9 cellular contexts compared by ENCODE assay signal in the genomic region with DNA sequence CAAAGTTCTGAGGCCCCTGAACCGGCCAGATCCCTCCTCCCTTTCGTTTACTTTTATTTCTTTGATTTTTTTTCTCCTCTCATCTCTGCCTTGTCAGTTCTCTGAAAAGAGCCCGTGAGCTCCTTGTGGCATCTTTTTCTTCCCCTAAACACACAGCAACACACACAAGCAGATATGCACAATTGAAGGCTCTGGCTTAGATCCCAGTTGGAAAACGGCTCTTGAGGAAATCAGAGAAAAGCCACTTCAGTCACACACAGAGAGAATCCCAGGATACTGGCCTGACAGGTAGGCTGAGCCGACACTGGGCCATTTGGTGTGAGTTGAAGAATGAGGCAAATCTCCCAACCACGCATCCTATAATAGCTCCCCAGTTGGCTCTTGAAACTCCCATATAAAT. TPM values are rescaled to one million over a fixed set of nuclear protein-coding genes. Genes with fewer than 3 reads are reported as not detected.
DNase-seq lines count a peak whose midpoint lies in the region; ATAC-seq and TF ChIP-seq lines count a peak whose summit lies in the region.
"Had no signal": no experiment of that assay in that cellular context is flagged by ENCODE, and none has a peak within 500 bp of the region (broad histone marks: within the 10 kb centered on the region; RNA-seq: fewer than 3 reads in every experiment).

No MANE protein-coding gene starts in this region.

- no peak for TF ChIP-seq CTCF in GM20000 (IDR thresholded peaks at IDR 0.05; ENCODE audit: extremely low read depth, missing control alignments)

- peak overlapping the region; percentile 84 for H3K27ac ChIP-seq in substantia nigra (ENCODE audit: low read depth, low read length, poor library complexity, severe bottlenecking)

- no peaks in the 10 kb centered on the region for H3K36me3 Mint-ChIP-seq in activated CD8-positive, alpha-beta memory T cell treated with anti-CD3 and anti-CD28 coated beads, Interleukin-2, amount 10 ng/mL, durations not matched to agents 7 days and 5 days
- H3K36me3 Mint-ChIP-seq in activated T-helper 2 cell treated with anti-CD3 and anti-CD28 coated beads, Interferon-gamma antibody, Interleukin-2, Interleukin-4, amounts not matched to agents 10 μg/mL and 5 μg/mL and 100 μg/mL, durations not matched to agents 14 hours and 24 hours and 36 hours (ENCODE audit: low read depth), result no peaks in the 10 kb centered on the region
- no peaks in the 10 kb centered on the region for H3K36me3 Mint-ChIP-seq in immature natural killer cell

- ATAC-seq in activated CD8-positive, alpha-beta memory T cell treated with anti-CD3 and anti-CD28 coated beads, Interleukin-2, amount 10 ng/mL, durations not matched to agents 7 days and 5 days, result no peak
- ATAC-seq in HG02571 (IDR thresholded peaks at IDR 0.05; ENCODE audit: unreplicated experiment), result no peak

- H3K9me3 Mint-ChIP-seq in activated CD8-positive, alpha-beta memory T cell treated with anti-CD3 and anti-CD28 coated beads, Interleukin-2, amount 10 ng/mL, durations not matched to agents 7 days and 5 days (ENCODE audit: low read depth), result no peaks in the 10 kb centered on the region
- no peaks in the 10 kb centered on the region for H3K9me3 Mint-ChIP-seq in activated T-helper 2 cell treated with anti-CD3 and anti-CD28 coated beads, Interferon-gamma antibody, Interleukin-2, Interleukin-4, amounts not matched to agents 10 μg/mL and 5 μg/mL and 100 μg/mL, durations not matched to agents 14 hours and 24 hours and 36 hours
- H3K9me3 Mint-ChIP-seq in immature natural killer cell, result no peaks in the 10 kb centered on the region

- CTCF ChIA-PET in activated CD8-positive, alpha-beta memory T cell treated with anti-CD3 and anti-CD28 coated beads, Interleukin-2, amount 10 ng/mL, durations not matched to agents 7 days and 5 days (lab: Charles Lee), result interaction anchor here (1.0 to 2.0 kb wide), 5 partner anchors 9 to 1229 kb away, joined by 3 to 6 read pairs (median 3); no protein-coding TSS in a partner anchor

- intact Hi-C loops in activated T-helper 2 cell treated with anti-CD3 and anti-CD28 coated beads, Interferon-gamma antibody, Interleukin-2, Interleukin-4, amounts not matched to agents 10 μg/mL and 5 μg/mL and 100 μg/mL, durations not matched to agents 14 hours and 24 hours and 36 hours (cut with micrococcal nuclease), result no loop called here

- H3K27ac Mint-ChIP-seq in activated CD8-positive, alpha-beta memory T cell treated with anti-CD3 and anti-CD28 coated beads, Interleukin-2, amount 10 ng/mL, durations not matched to agents 7 days and 5 days, result peak overlapping the region; percentile 12
- H3K27ac Mint-ChIP-seq in activated T-helper 2 cell treated with anti-CD3 and anti-CD28 coated beads, Interferon-gamma antibody, Interleukin-2, Interleukin-4, amounts not matched to agents 10 μg/mL and 5 μg/mL and 100 μg/mL, durations not matched to agents 14 hours and 24 hours and 36 hours, result no peak overlapping the region
- H3K27ac Mint-ChIP-seq in immature natural killer cell, result peak overlapping the region in 1 of 6 donors; percentile 76

- DNase-seq in activated CD8-positive, alpha-beta memory T cell treated with anti-CD3 and anti-CD28 coated beads, Interleukin-2, amount 10 ng/mL, durations not matched to agents 7 days and 5 days, result no peak
- DNase-seq in activated CD8-positive, alpha-beta memory T cell treated with anti-CD3 and anti-CD28 coated beads, Interleukin-2, amount 50 U/mL, for 48 hours, result no peak
- DNase-seq in activated T-helper 2 cell treated with anti-CD3 and anti-CD28 coated beads, Interferon-gamma antibody, Interleukin-2, Interleukin-4, amounts not matched to agents 10 μg/mL and 5 μg/mL and 100 μg/mL, durations not matched to agents 14 hours and 24 hours and 36 hours (ENCODE audit: low spot score), result no peak
- DNase-seq in immature natural killer cell (no peak), substantia nigra (lab: John Stamatoyannopoulos, UW) (peak in 8 of 49 donors; percentile 22 to 71 (median 49)), GM20000 (ENCODE audit: low spot score) (no peak), iPS-NIHi7 (ENCODE audit: extremely low spot score) (no peak)

- H3K4me1 Mint-ChIP-seq in activated CD8-positive, alpha-beta memory T cell treated with anti-CD3 and anti-CD28 coated beads, Interleukin-2, amount 10 ng/mL, durations not matched to agents 7 days and 5 days, result peaks cover 17% of the 10 kb centered on the region
- H3K4me1 Mint-ChIP-seq in activated T-helper 2 cell treated with anti-CD3 and anti-CD28 coated beads, Interferon-gamma antibody, Interleukin-2, Interleukin-4, amounts not matched to agents 10 μg/mL and 5 μg/mL and 100 μg/mL, durations not matched to agents 14 hours and 24 hours and 36 hours (ENCODE audit: low read depth), result peaks cover 18% of the 10 kb centered on the region
- H3K4me1 Mint-ChIP-seq in immature natural killer cell, result peaks cover 8 to 14% of the 10 kb centered on the region in 2 donors

- H3K4me3 Mint-ChIP-seq in activated CD8-positive, alpha-beta memory T cell treated with anti-CD3 and anti-CD28 coated beads, Interleukin-2, amount 10 ng/mL, durations not matched to agents 7 days and 5 days, result peak overlapping the region; percentile 78
- H3K4me3 Mint-ChIP-seq in activated T-helper 2 cell treated with anti-CD3 and anti-CD28 coated beads, Interferon-gamma antibody, Interleukin-2, Interleukin-4, amounts not matched to agents 10 μg/mL and 5 μg/mL and 100 μg/mL, durations not matched to agents 14 hours and 24 hours and 36 hours (ENCODE audit: low read depth), result peak overlapping the region; percentile 85
- peak overlapping the region; percentile 81 to 91 (median 83) for H3K4me3 Mint-ChIP-seq in immature natural killer cell

- H3K27me3 Mint-ChIP-seq in activated CD8-positive, alpha-beta memory T cell treated with anti-CD3 and anti-CD28 coated beads, Interleukin-2, amount 10 ng/mL, durations not matched to agents 7 days and 5 days, result no peaks in the 10 kb centered on the region
- no peaks in the 10 kb centered on the region for H3K27me3 Mint-ChIP-seq in activated T-helper 2 cell treated with anti-CD3 and anti-CD28 coated beads, Interferon-gamma antibody, Interleukin-2, Interleukin-4, amounts not matched to agents 10 μg/mL and 5 μg/mL and 100 μg/mL, durations not matched to agents 14 hours and 24 hours and 36 hours (ENCODE audit: low read depth)
- peaks cover 3 to 9% (median 7%) of the 10 kb centered on the region in 3 donors for H3K27me3 Mint-ChIP-seq in immature natural killer cell (ENCODE audit: low read depth in 3 of 3)

RNA-seq across cellular contexts. Expression of gene DIPK2B, which starts 12.9 kb away (rescaled TPM):
- total RNA-seq in activated CD8-positive, alpha-beta memory T cell treated with anti-CD3 and anti-CD28 coated beads, Interleukin-2, amount 10 ng/mL, durations not matched to agents 7 days and 5 days, result not detected
- total RNA-seq in activated T-helper 2 cell treated with anti-CD3 and anti-CD28 coated beads, Interferon-gamma antibody, Interleukin-2, Interleukin-4, amounts not matched to agents 10 μg/mL and 5 μg/mL and 100 μg/mL, durations not matched to agents 14 hours and 24 hours and 36 hours, result not detected in 2 replicates
- not detected for polyA plus RNA-seq in immature natural killer cell
- total RNA-seq: M059J had no signal
